Comparison of ENCODE assay signal across 31 cellular contexts in the genomic region with DNA sequence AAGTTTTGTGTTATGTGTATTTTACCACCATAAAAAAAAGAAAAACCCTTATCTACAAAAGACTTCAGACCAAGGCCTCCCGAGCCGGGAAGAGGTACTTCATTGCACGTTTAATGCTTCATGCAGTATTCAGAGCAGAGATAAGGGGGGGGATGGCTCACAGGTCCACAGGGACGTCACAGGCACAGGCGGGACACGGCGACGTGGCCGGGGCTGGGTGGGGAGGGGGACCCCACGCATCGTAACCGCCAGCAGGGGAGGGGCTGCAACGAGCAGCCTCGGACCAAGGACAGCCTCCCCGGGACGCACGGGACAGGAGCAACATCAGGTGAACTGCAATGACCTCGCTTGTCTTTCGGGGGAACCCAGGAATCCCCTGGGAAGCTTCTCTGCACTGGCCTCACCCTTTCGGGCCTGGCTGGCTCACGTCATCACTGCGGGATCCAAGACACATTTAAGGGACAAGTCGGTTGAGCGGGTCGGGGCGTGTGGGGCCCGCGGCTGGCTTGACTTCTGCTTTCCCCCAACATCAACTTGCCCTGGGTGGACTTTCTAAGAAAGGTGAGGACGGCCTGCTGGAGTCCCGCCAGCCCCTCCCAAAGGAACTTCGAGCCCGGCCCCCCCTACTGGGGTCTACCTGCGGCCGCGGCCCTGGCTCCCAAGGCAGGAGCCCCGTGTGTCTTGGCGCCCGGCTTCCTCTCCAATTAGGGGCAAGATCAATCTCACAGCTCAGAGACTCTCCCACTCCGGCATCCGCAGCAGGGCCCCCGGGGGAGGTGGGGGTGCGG.
"Had no signal": no experiment of that assay in that cellular context is flagged by ENCODE, and none has a peak within 500 bp of the region (broad histone marks: within the 10 kb centered on the region; RNA-seq: fewer than 3 reads in every experiment).

No MANE protein-coding gene starts in this region.

- H3K9ac ChIP-seq: parathyroid adenoma had no signal

- H2AFZ ChIP-seq: parathyroid adenoma had no signal

- H3K27me3 ChIP-seq: gastrocnemius medialis, spleen, uterus had no signal

- H3K4me1 ChIP-seq: gastrocnemius medialis, parathyroid adenoma, psoas muscle, uterus had no signal

- H3K27me3 Mint-ChIP-seq: activated naive CD8-positive, alpha-beta T cell; central memory CD8-positive, alpha-beta T cell; stimulated activated naive CD8-positive, alpha-beta T cell treated with anti-CD3 and anti-CD28 coated beads, Interleukin-15, amount 100 ng/mL, for 72 hours; type B pancreatic cell had no signal

- H3K9me3 ChIP-seq: gastrocnemius medialis, psoas muscle, uterus had no signal

- FAIRE-seq: bronchial epithelial cell, colon, keratinocyte, TTC549 had no signal

- ATAC-seq: activated CD4-positive, CD25-positive, alpha-beta regulatory T cell treated with anti-CD3 and anti-CD28 coated beads, Interleukin-2, amount 50 U/mL, for 24 hours; gastrocnemius medialis; left colon; psoas muscle had no signal

- H3K4me1 Mint-ChIP-seq: central memory CD8-positive, alpha-beta T cell had no signal

- H3K9me3 Mint-ChIP-seq: central memory CD8-positive, alpha-beta T cell; type B pancreatic cell had no signal

- DNase-seq: activated CD4-positive, alpha-beta T cell treated with anti-CD3 and anti-CD28 coated beads for 48 hours; activated CD4-positive, alpha-beta T cell treated with anti-CD3 and anti-CD28 coated beads, Interleukin-2, amount 50 U/mL, for 48 hours; activated CD8-positive, alpha-beta memory T cell treated with anti-CD3 and anti-CD28 coated beads for 24 hours; activated effector memory CD4-positive, alpha-beta T cell treated with Interleukin-2 at 50 U/mL for 16 hours; activated naive CD4-positive, alpha-beta T cell treated with Interleukin-2 at 50 U/mL for 16 hours; anterior cingulate cortex; effector CD8-positive, alpha-beta T cell; erythroblast; gastrocnemius medialis; glutamatergic neuron; hippocampal formation; left colon; mammary epithelial cell; nucleus accumbens; spleen; stimulated activated naive CD8-positive, alpha-beta T cell treated with anti-CD3 and anti-CD28 coated beads, Interleukin-15, amount 100 ng/mL, for 72 hours; substantia nigra; T-helper 9 cell; uterus had no signal

- H3K27ac Mint-ChIP-seq: activated naive CD8-positive, alpha-beta T cell; T-helper 1 cell treated with Interleukin-12 subunit alpha and Interleukin-12 subunit beta and Interleukin-4 antibody, amounts not matched to agents 30 μg/mL and 1 μg/mL, for 36 hours; type B pancreatic cell had no signal

- H3K4me3 ChIP-seq: gastrocnemius medialis, psoas muscle, spleen, uterus had no signal

- H3K79me2 ChIP-seq: parathyroid adenoma had no signal

- H3K27ac ChIP-seq: gastrocnemius medialis, parathyroid adenoma, psoas muscle, spleen, uterus, VCaP had no signal

- H3K4me3 Mint-ChIP-seq: activated naive CD8-positive, alpha-beta T cell; central memory CD8-positive, alpha-beta T cell; stimulated activated naive CD8-positive, alpha-beta T cell treated with anti-CD3 and anti-CD28 coated beads, Interleukin-15, amount 100 ng/mL, for 72 hours; T-helper 1 cell treated with Interleukin-12 subunit alpha and Interleukin-12 subunit beta and Interleukin-4 antibody, amounts not matched to agents 30 μg/mL and 1 μg/mL, for 36 hours; type B pancreatic cell had no signal

- H3K36me3 Mint-ChIP-seq: type B pancreatic cell had no signal

- H3K36me3 ChIP-seq: gastrocnemius medialis, uterus had no signal
